ENCODE assay signal across 13 cellular contexts in genomic region chr10:83680470-83680891, GRCh38.
A peak's percentile ranks its signal among the peaks of the same experiment; 100 is the strongest.
DNase-seq lines count a peak whose midpoint lies in the region; ATAC-seq and TF ChIP-seq lines count a peak whose summit lies in the region.
"Had no signal": no experiment of that assay in that cellular context is flagged by ENCODE, and none has a peak within 500 bp of the region (broad histone marks: within the 10 kb centered on the region; RNA-seq: fewer than 3 reads in every experiment).

No MANE protein-coding gene starts in this region.

- peak overlapping the region in 1 of 2 donors; percentile 0 for H3K4me3 ChIP-seq in CD4-positive, alpha-beta memory T cell (ENCODE audit: low read length in 2 of 2)
- H3K4me3 ChIP-seq: heart right ventricle had no signal

- peak overlapping the region in 6 of 7 donors; percentile 0 to 79 (median 16) for H3K27ac Mint-ChIP-seq in CD4-positive, alpha-beta memory T cell
- H3K27ac Mint-ChIP-seq in T-cell, result no peak overlapping the region
- H3K27ac Mint-ChIP-seq in mesothelial cell of epicardium, result no peak overlapping the region
- H3K27ac Mint-ChIP-seq: progenitor cell of endocrine pancreas had no signal

- intact Hi-C loops in CD4-positive, alpha-beta memory T cell (cut with micrococcal nuclease), result no loop called here
- intact Hi-C loops in Right ventricle myocardium superior (cut with DNase I), result no loop called here

- H3K9me3 ChIP-seq in CD4-positive, alpha-beta memory T cell (ENCODE audit: control insufficient read depth in 1 of 2, low read length in 2 of 2), result no peaks in the 10 kb centered on the region
- H3K9me3 ChIP-seq: Caco-2, heart right ventricle had no signal

- H3K36me3 ChIP-seq in CD4-positive, alpha-beta memory T cell (ENCODE audit: insufficient read depth, low read length), result no peaks in the 10 kb centered on the region
- H3K36me3 ChIP-seq: heart right ventricle had no signal

- H3K4me3 Mint-ChIP-seq in CD4-positive, alpha-beta memory T cell, result peak overlapping the region; percentile 22 to 82 (median 70)
- H3K4me3 Mint-ChIP-seq in T-cell (peak overlapping the region in 2 of 3 donors; percentile 3 to 21), mesothelial cell of epicardium (no peak overlapping the region)

- H3K27ac ChIP-seq in CD4-positive, alpha-beta memory T cell (ENCODE audit: low read depth, low read length), result no peak overlapping the region
- H3K27ac ChIP-seq: heart right ventricle had no signal

- DNase-seq in CD4-positive, alpha-beta memory T cell, result peak; percentile 10 to 24 (median 19)
- DNase-seq in T-cell (peak in 2 of 34 experiments; percentile 0), NCI-H2196 (lab: John Stamatoyannopoulos, UW; ENCODE audit: unreplicated experiment) (no peak), Right ventricle myocardium superior (no peak), NCI-H128 (lab: John Stamatoyannopoulos, UW; ENCODE audit: unreplicated experiment) (no peak), mesothelial cell of epicardium (ENCODE audit: low spot score in 2 of 2, unreplicated experiment in 2 of 2) (no peak)
- DNase-seq: Caco-2, heart right ventricle, IMR-90 had no signal

- H3K4me1 Mint-ChIP-seq in CD4-positive, alpha-beta memory T cell, result peaks cover 14 to 26% (median 18%) of the 10 kb centered on the region in 4 donors
- peaks cover 0 to 18% (median 10%) of the 10 kb centered on the region in 3 donors for H3K4me1 Mint-ChIP-seq in T-cell
- peaks cover 16% of the 10 kb centered on the region for H3K4me1 Mint-ChIP-seq in mesothelial cell of epicardium

- no peak for TF ChIP-seq CTCF in mesothelial cell of epicardium (IDR thresholded peaks at IDR 0.05; ENCODE audit: unreplicated experiment)

- peaks cover 0 to 4% (median 0%) of the 10 kb centered on the region in 8 donors for H3K9me3 Mint-ChIP-seq in CD4-positive, alpha-beta memory T cell
- peaks cover 0 to 2% (median 0%) of the 10 kb centered on the region in 3 donors for H3K9me3 Mint-ChIP-seq in T-cell
- H3K9me3 Mint-ChIP-seq in mesothelial cell of epicardium, result no peaks in the 10 kb centered on the region

- no peaks in the 10 kb centered on the region for H3K36me3 Mint-ChIP-seq in CD4-positive, alpha-beta memory T cell
- H3K36me3 Mint-ChIP-seq in T-cell (no peaks in the 10 kb centered on the region), mesothelial cell of epicardium (no peaks in the 10 kb centered on the region)
- H3K36me3 Mint-ChIP-seq: brain had no signal

- CTCF ChIA-PET in CD4-positive, alpha-beta memory T cell (lab: Charles Lee; ENCODE audit: partially characterized antibody), result no interaction called here
- CTCF ChIA-PET in T-cell (lab: Charles Lee), result no interaction called here

- POLR2A ChIA-PET in CD4-positive, alpha-beta memory T cell (lab: Charles Lee; ENCODE audit: partially characterized antibody), result no interaction called here
- POLR2A ChIA-PET in T-cell (lab: Charles Lee), result no interaction called here

- ATAC-seq in GM19025 (IDR thresholded peaks at IDR 0.05; ENCODE audit: low read depth, unreplicated experiment) (peak; percentile 97), HG02870 (IDR thresholded peaks at IDR 0.05; ENCODE audit: unreplicated experiment) (peak; percentile 97), T-cell (replicated peaks in 1 of 4) (peak in 2 of 4 experiments; percentile 11 to 44), Right ventricle myocardium superior (ENCODE audit: poor library complexity) (no peak)
- ATAC-seq: heart right ventricle had no signal

- H3K4me1 ChIP-seq in CD4-positive, alpha-beta memory T cell (ENCODE audit: insufficient read depth, low read length), result peaks cover 14% of the 10 kb centered on the region
- H3K4me1 ChIP-seq: Caco-2 had no signal

- H3K27me3 ChIP-seq in CD4-positive, alpha-beta memory T cell (ENCODE audit: insufficient read depth, low read length), result no peaks in the 10 kb centered on the region
- H3K27me3 ChIP-seq: heart right ventricle had no signal

- no peaks in the 10 kb centered on the region for H3K27me3 Mint-ChIP-seq in CD4-positive, alpha-beta memory T cell
- peaks cover 0 to 1% of the 10 kb centered on the region in 2 donors for H3K27me3 Mint-ChIP-seq in T-cell
- H3K27me3 Mint-ChIP-seq in mesothelial cell of epicardium (ENCODE audit: low read depth), result no peaks in the 10 kb centered on the region
- H3K27me3 Mint-ChIP-seq: brain, progenitor cell of endocrine pancreas had no signal

Comparison
In these comparisons a context has a peak if more than half of its experiments do, and no peak if none do; other contexts are left out.
1. DNase-seq: peak in CD4-positive, alpha-beta memory T cell (5 of 5); none in NCI-H2196 (single experiment), Right ventricle myocardium superior (single experiment), NCI-H128 (single experiment) and mesothelial cell of epicardium (0 of 2).
2. H3K27ac Mint-ChIP-seq: peak in CD4-positive, alpha-beta memory T cell (6 of 7); none in T-cell (0 of 2) and mesothelial cell of epicardium (single experiment).